ENCODE assay signal across 1 cellular context in genomic region chr16:10942352-10943297, GRCh38.
A peak's percentile ranks its signal among the peaks of the same experiment; 100 is the strongest.
TF ChIP-seq lines count a peak whose summit lies in the region.

TSS of gene DEXI (minus strand) at chr16:10942468. CDS start at chr16:10942005, 463 bp downstream.

TF ChIP-seq in HEK293, 187 proteins besides CTCF, POLR2A, EP300 and RAD21 (continued from another document and continues in another):
- TF ChIP-seq ZBTB11 (tag by site-specific recombination; conservative IDR thresholded peaks at IDR 0.05; ENCODE audit: low read depth) = no peak
- no peak for TF ChIP-seq HOXC10 (CRISPR knock-in tag; IDR thresholded peaks at IDR 0.05)
- no peak for TF ChIP-seq ZNF133 (tag by site-specific recombination; IDR thresholded peaks at IDR 0.05)
- TF ChIP-seq ZNF292 (tag by site-specific recombination; IDR thresholded peaks at IDR 0.05; ENCODE audit: borderline replicate concordance, low read depth) = no peak
- peak; percentile 72; the same call in 1 of the 2 replicates for TF ChIP-seq ZNF423 (tag by site-specific recombination; IDR thresholded peaks at IDR 0.05)
- TF ChIP-seq ZNF18 (tag by site-specific recombination; IDR thresholded peaks at IDR 0.05) = no peak
- peak; percentile 37; the same call in 1 of the 2 replicates for TF ChIP-seq GLIS1 (tag by site-specific recombination; IDR thresholded peaks at IDR 0.05)
- TF ChIP-seq SCRT1 (tag by site-specific recombination; IDR thresholded peaks at IDR 0.05; ENCODE audit: borderline replicate concordance) = no peak
- no peak for TF ChIP-seq ZNF221 (tag by site-specific recombination; IDR thresholded peaks at IDR 0.05; ENCODE audit: borderline replicate concordance)
- no peak for TF ChIP-seq ZNF426 (tag by site-specific recombination; IDR thresholded peaks at IDR 0.05)
- no peak for TF ChIP-seq ZNF148 (tag by site-specific recombination; IDR thresholded peaks at IDR 0.05; ENCODE audit: borderline replicate concordance)
- no peak for TF ChIP-seq ZBTB48 (tag by site-specific recombination; IDR thresholded peaks at IDR 0.05)
- no peak for TF ChIP-seq ZBTB44 (tag by site-specific recombination; IDR thresholded peaks at IDR 0.05)
- peak; percentile 65 for TF ChIP-seq ZBTB20 (tag by site-specific recombination; IDR thresholded peaks at IDR 0.05)
- TF ChIP-seq ZFP69B (tag by site-specific recombination; IDR thresholded peaks at IDR 0.05) = peak; percentile 92
- no peak for TF ChIP-seq BCL6B (tag by site-specific recombination; IDR thresholded peaks at IDR 0.05)
- TF ChIP-seq GLIS2 (tag by site-specific recombination; IDR thresholded peaks at IDR 0.05) = peak; percentile 72; the same call in 1 of the 2 replicates
- no peak for TF ChIP-seq ZBTB8A (tag by site-specific recombination; IDR thresholded peaks at IDR 0.05)
- TF ChIP-seq MZF1 (tag by site-specific recombination; IDR thresholded peaks at IDR 0.05; ENCODE audit: borderline replicate concordance) = no peak
- no peak for TF ChIP-seq TCF7L2 (IDR thresholded peaks at IDR 0.05; ENCODE audit: borderline replicate concordance, low read depth, low read length)
- no peak for TF ChIP-seq ZBTB1 (tag by site-specific recombination; IDR thresholded peaks at IDR 0.05)
- no peak for TF ChIP-seq ZNF791 (tag by site-specific recombination; IDR thresholded peaks at IDR 0.05)
- TF ChIP-seq ZNF501 (tag by site-specific recombination; IDR thresholded peaks at IDR 0.05) = no peak
- TF ChIP-seq ZNF571 (tag by site-specific recombination; IDR thresholded peaks at IDR 0.05) = no peak
- TF ChIP-seq ZNF366 (tag by site-specific recombination; conservative IDR thresholded peaks at IDR 0.05) = no peak
- TF ChIP-seq ZBTB26 (tag by site-specific recombination; optimal IDR thresholded peaks at IDR 0.05) = peak; percentile 60
- no peak for TF ChIP-seq ZNF707 (tag by site-specific recombination; IDR thresholded peaks at IDR 0.05)
- TF ChIP-seq ZNF214 (tag by site-specific recombination; IDR thresholded peaks at IDR 0.05; ENCODE audit: borderline replicate concordance) = no peak
- no peak for TF ChIP-seq GFI1B (tag by site-specific recombination; IDR thresholded peaks at IDR 0.05)
- TF ChIP-seq ZNF341 (tag by site-specific recombination; IDR thresholded peaks at IDR 0.05; ENCODE audit: low read depth) = peak; percentile 24; the same call in 1 of the 2 replicates
- peak; percentile 58 for TF ChIP-seq PATZ1 (tag by site-specific recombination; IDR thresholded peaks at IDR 0.05)
- TF ChIP-seq ZBTB10 (tag by site-specific recombination; IDR thresholded peaks at IDR 0.05) = no peak
- TF ChIP-seq ZNF664 (tag by site-specific recombination; IDR thresholded peaks at IDR 0.05) = no peak
- no peak for TF ChIP-seq ZNF24 (tag by site-specific recombination; IDR thresholded peaks at IDR 0.05)
- no peak for TF ChIP-seq ZNF23 (tag by site-specific recombination; IDR thresholded peaks at IDR 0.05; ENCODE audit: borderline replicate concordance)
- TF ChIP-seq ZIC2 (tag by site-specific recombination; IDR thresholded peaks at IDR 0.05) = no peak
- TF ChIP-seq ZNF600 (tag by site-specific recombination; IDR thresholded peaks at IDR 0.05) = no peak
- no peak for TF ChIP-seq ZNF701 (tag by site-specific recombination; IDR thresholded peaks at IDR 0.05)
- TF ChIP-seq SP2 (tag by site-specific recombination; IDR thresholded peaks at IDR 0.05) = peak; percentile 94
- TF ChIP-seq SP7 (tag by site-specific recombination; IDR thresholded peaks at IDR 0.05) = 0 out of 2 replicates have a peak, but pooled peaks have one; percentile 35
- TF ChIP-seq ZNF692 (tag by site-specific recombination; IDR thresholded peaks at IDR 0.05) = peak; percentile 96
- no peak for TF ChIP-seq ZSCAN23 (tag by site-specific recombination; IDR thresholded peaks at IDR 0.05)
- no peak for TF ChIP-seq ZNF580 (tag by site-specific recombination; IDR thresholded peaks at IDR 0.05)
- TF ChIP-seq ZXDB (tag by site-specific recombination; IDR thresholded peaks at IDR 0.05) = no peak
- no peak for TF ChIP-seq GLI4 (tag by site-specific recombination; IDR thresholded peaks at IDR 0.05)
- no peak for TF ChIP-seq ZNF184 (tag by site-specific recombination; IDR thresholded peaks at IDR 0.05)
- no peak for TF ChIP-seq ZNF112 (tag by site-specific recombination; IDR thresholded peaks at IDR 0.05)
